10 cellular contexts compared by ENCODE assay signal in the genomic region with DNA sequence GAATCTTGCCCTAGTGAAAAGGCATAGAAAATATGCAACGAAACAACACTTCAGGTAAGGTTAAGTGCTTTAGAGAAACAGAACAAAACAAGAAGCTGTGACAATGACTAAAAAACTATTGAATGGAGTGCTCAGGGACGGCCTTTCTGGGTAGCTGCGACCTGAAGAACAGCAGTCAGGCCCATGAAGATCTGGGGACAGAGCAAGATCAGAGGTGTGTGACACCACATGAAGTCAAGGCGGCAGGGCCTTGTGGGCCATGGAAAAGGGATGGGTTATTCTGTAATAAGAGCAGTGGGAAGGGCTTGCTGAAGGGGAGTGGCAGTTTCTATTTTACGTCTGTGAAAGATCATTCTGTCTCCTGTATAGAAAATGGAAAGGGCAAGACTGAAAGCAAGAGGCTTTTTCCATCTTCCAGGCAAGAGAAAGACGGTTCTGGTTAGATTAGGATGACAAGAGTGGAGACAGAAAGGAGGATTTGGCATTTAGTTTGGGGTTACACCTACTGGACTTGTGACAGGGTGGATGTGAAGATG. TPM values are rescaled to one million over a fixed set of nuclear protein-coding genes. Genes with fewer than 3 reads are reported as not detected.
DNase-seq lines count a peak whose midpoint lies in the region; ATAC-seq and TF ChIP-seq lines count a peak whose summit lies in the region.
"Had no signal": no experiment of that assay in that cellular context is flagged by ENCODE, and none has a peak within 500 bp of the region (broad histone marks: within the 10 kb centered on the region; RNA-seq: fewer than 3 reads in every experiment).

No MANE protein-coding gene starts in this region.

- intact Hi-C loops in upper lobe of right lung (cut with DNase I): no loop called here

- no peak for DNase-seq in stimulated activated naive CD8-positive, alpha-beta T cell treated with anti-CD3 and anti-CD28 coated beads, Interleukin-15, Interleukin-2, amounts not matched to agents 100 U/mL and 50 U/mL, for 24 hours
- DNase-seq in activated naive CD8-positive, alpha-beta T cell treated with anti-CD3 and anti-CD28 coated beads, Interleukin-2, amount 50 U/mL, for 24 hours: no peak
- DNase-seq in naive thymus-derived CD8-positive, alpha-beta T cell: no peak
- DNase-seq in upper lobe of right lung: no peak
- DNase-seq in NCI-H1694 (lab: John Stamatoyannopoulos, UW): no peak
- DNase-seq in DMS 273 (lab: John Stamatoyannopoulos, UW; ENCODE audit: unreplicated experiment): no peak
- DNase-seq: C1 segment of cervical spinal cord had no signal

- peaks cover 54% of the 10 kb centered on the region for H3K36me3 Mint-ChIP-seq in stimulated activated naive CD8-positive, alpha-beta T cell treated with anti-CD3 and anti-CD28 coated beads, Interleukin-15, Interleukin-2, amounts not matched to agents 100 ng/mL and 50 ng/mL, for 24 hours (ENCODE audit: low read depth)
- H3K36me3 Mint-ChIP-seq in activated naive CD8-positive, alpha-beta T cell treated with anti-CD3 and anti-CD28 coated beads, Interleukin-2, amount 50 U/mL, for 24 hours (ENCODE audit: low read depth): peaks cover 51% of the 10 kb centered on the region
- peaks cover 0 to 27% (median 0%) of the 10 kb centered on the region in 3 donors for H3K36me3 Mint-ChIP-seq in naive thymus-derived CD8-positive, alpha-beta T cell

- no peak overlapping the region for H3K4me3 ChIP-seq in upper lobe of right lung
- H3K4me3 ChIP-seq: breast epithelium had no signal

- H3K4me1 Mint-ChIP-seq in stimulated activated naive CD8-positive, alpha-beta T cell treated with anti-CD3 and anti-CD28 coated beads, Interleukin-15, Interleukin-2, amounts not matched to agents 100 ng/mL and 50 ng/mL, for 24 hours (ENCODE audit: low read depth): peaks cover 89% of the 10 kb centered on the region
- H3K4me1 Mint-ChIP-seq in activated naive CD8-positive, alpha-beta T cell treated with anti-CD3 and anti-CD28 coated beads, Interleukin-2, amount 50 U/mL, for 24 hours: peaks cover 82% of the 10 kb centered on the region
- peaks cover 47 to 88% (median 80%) of the 10 kb centered on the region in 4 donors for H3K4me1 Mint-ChIP-seq in naive thymus-derived CD8-positive, alpha-beta T cell

- H3K4me1 ChIP-seq in upper lobe of right lung: peaks cover 59% of the 10 kb centered on the region

- H3K27me3 ChIP-seq in upper lobe of right lung: no peaks in the 10 kb centered on the region
- H3K27me3 ChIP-seq: breast epithelium had no signal

- TF ChIP-seq CTCF in upper lobe of right lung (IDR thresholded peaks at IDR 0.05): no peak

- POLR2A ChIA-PET in naive thymus-derived CD8-positive, alpha-beta T cell (lab: Charles Lee): interaction anchor here (0.6 kb wide), 2 partner anchors 24 to 799 kb away, joined by 4 read pairs; no protein-coding TSS in a partner anchor

- H3K4me3 Mint-ChIP-seq in stimulated activated naive CD8-positive, alpha-beta T cell treated with anti-CD3 and anti-CD28 coated beads, Interleukin-15, Interleukin-2, amounts not matched to agents 100 ng/mL and 50 ng/mL, for 24 hours: peak overlapping the region; percentile 9
- no peak overlapping the region for H3K4me3 Mint-ChIP-seq in activated naive CD8-positive, alpha-beta T cell treated with anti-CD3 and anti-CD28 coated beads, Interleukin-2, amount 50 U/mL, for 24 hours
- peak overlapping the region in 7 of 10 donors; percentile 1 to 40 (median 23) for H3K4me3 Mint-ChIP-seq in naive thymus-derived CD8-positive, alpha-beta T cell

- no peak for ATAC-seq in stimulated activated naive CD8-positive, alpha-beta T cell treated with anti-CD3 and anti-CD28 coated beads, Interleukin-15, Interleukin-2, amounts not matched to agents 100 U/mL and 50 U/mL, for 24 hours
- ATAC-seq in activated naive CD8-positive, alpha-beta T cell treated with anti-CD3 and anti-CD28 coated beads, Interleukin-2, amount 50 U/mL, for 24 hours: no peak
- ATAC-seq in naive thymus-derived CD8-positive, alpha-beta T cell: no peak
- ATAC-seq in upper lobe of right lung: no peak
- ATAC-seq in HG03045 (IDR thresholded peaks at IDR 0.05; ENCODE audit: unreplicated experiment): no peak

- no peaks in the 10 kb centered on the region for H3K36me3 ChIP-seq in upper lobe of right lung
- H3K36me3 ChIP-seq: breast epithelium had no signal

- H3K27me3 Mint-ChIP-seq in stimulated activated naive CD8-positive, alpha-beta T cell treated with anti-CD3 and anti-CD28 coated beads, Interleukin-15, Interleukin-2, amounts not matched to agents 100 ng/mL and 50 ng/mL, for 24 hours: no peaks in the 10 kb centered on the region
- H3K27me3 Mint-ChIP-seq in activated naive CD8-positive, alpha-beta T cell treated with anti-CD3 and anti-CD28 coated beads, Interleukin-2, amount 50 U/mL, for 24 hours: no peaks in the 10 kb centered on the region
- H3K27me3 Mint-ChIP-seq in naive thymus-derived CD8-positive, alpha-beta T cell: no peaks in the 10 kb centered on the region

- H3K9me3 ChIP-seq in upper lobe of right lung: no peaks in the 10 kb centered on the region
- H3K9me3 ChIP-seq: breast epithelium had no signal

- H3K27ac Mint-ChIP-seq in stimulated activated naive CD8-positive, alpha-beta T cell treated with anti-CD3 and anti-CD28 coated beads, Interleukin-15, Interleukin-2, amounts not matched to agents 100 ng/mL and 50 ng/mL, for 24 hours: peak overlapping the region; percentile 66
- H3K27ac Mint-ChIP-seq in activated naive CD8-positive, alpha-beta T cell treated with anti-CD3 and anti-CD28 coated beads, Interleukin-2, amount 50 U/mL, for 24 hours: peak overlapping the region; percentile 65
- peak overlapping the region; percentile 11 to 78 (median 52) for H3K27ac Mint-ChIP-seq in naive thymus-derived CD8-positive, alpha-beta T cell

- H3K9me3 Mint-ChIP-seq in stimulated activated naive CD8-positive, alpha-beta T cell treated with anti-CD3 and anti-CD28 coated beads, Interleukin-15, Interleukin-2, amounts not matched to agents 100 ng/mL and 50 ng/mL, for 24 hours: no peaks in the 10 kb centered on the region
- H3K9me3 Mint-ChIP-seq in activated naive CD8-positive, alpha-beta T cell treated with anti-CD3 and anti-CD28 coated beads, Interleukin-2, amount 50 U/mL, for 24 hours: no peaks in the 10 kb centered on the region
- H3K9me3 Mint-ChIP-seq in naive thymus-derived CD8-positive, alpha-beta T cell: no peaks in the 10 kb centered on the region

- H3K27ac ChIP-seq in upper lobe of right lung: peak overlapping the region; percentile 28
- H3K27ac ChIP-seq: breast epithelium had no signal

RNA-seq across cellular contexts. Expression of gene UBE2V1, which starts 5.1 kb away (rescaled TPM):
- 100 to 1,000 TPM; 154 to 165 TPM for total RNA-seq in naive thymus-derived CD8-positive, alpha-beta T cell
- polyA plus RNA-seq in naive thymus-derived CD8-positive, alpha-beta T cell: 100 to 1,000 TPM; 141 to 155 (median 148) TPM
- 83.2 TPM for total RNA-seq in upper lobe of right lung

RNA-seq across cellular contexts. Expression of gene PEDS1, which starts 45.7 kb away (rescaled TPM):
- 10 to 100 TPM; 15.8 to 17.1 TPM for total RNA-seq in naive thymus-derived CD8-positive, alpha-beta T cell
- 10 to 100 TPM; 13.0 to 30.2 (median 14.4) TPM for polyA plus RNA-seq in naive thymus-derived CD8-positive, alpha-beta T cell
- 31.3 TPM for total RNA-seq in upper lobe of right lung
